ENCODE assay signal across 8 cellular contexts in the genomic region with DNA sequence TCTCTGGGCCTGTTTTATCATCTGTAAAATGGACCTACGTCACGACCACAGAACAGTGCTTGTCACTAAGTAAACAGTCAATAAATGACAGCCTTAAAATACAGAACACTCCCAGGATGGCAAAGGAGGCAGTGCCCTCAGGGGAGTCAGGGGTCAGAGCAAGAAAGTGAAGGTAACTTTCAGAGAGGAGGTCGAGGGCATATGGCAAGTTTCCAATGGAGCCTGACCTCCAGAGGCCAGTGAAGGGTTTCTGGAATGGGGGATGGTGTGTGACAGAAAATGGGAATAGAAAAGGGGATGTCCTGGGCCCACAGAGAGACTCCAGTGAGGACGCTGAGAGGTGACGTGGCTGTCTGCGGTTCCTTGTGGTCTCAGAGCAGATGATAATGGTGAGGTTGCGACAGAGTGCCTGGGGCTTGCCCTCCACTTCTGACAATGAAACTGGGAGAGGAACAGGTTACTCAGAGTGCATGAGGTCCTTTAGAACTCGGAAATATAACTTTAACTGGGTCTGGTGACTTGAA.
DNase-seq lines count a peak whose midpoint lies in the region; ATAC-seq lines count a peak whose summit lies in the region.

No MANE protein-coding gene starts in this region.

- H3K4me3 ChIP-seq in effector memory CD4-positive, alpha-beta T cell (ENCODE audit: insufficient read depth, low read depth, low read length, poor library complexity, severe bottlenecking): no peak overlapping the region

- H3K4me1 ChIP-seq in effector memory CD4-positive, alpha-beta T cell (ENCODE audit: control insufficient read depth, insufficient read depth, low read length, poor library complexity, severe bottlenecking): no peaks in the 10 kb centered on the region

- DNase-seq in stimulated activated naive CD4-positive, alpha-beta T cell treated with Interleukin-2 at 50 U/mL for 16 hours (lab: John Stamatoyannopoulos, UW): peak; percentile 72
- DNase-seq in stimulated activated naive CD4-positive, alpha-beta T cell (lab: John Stamatoyannopoulos, UW): no peak
- DNase-seq in activated CD4-positive, CD25-positive, alpha-beta regulatory T cell treated with anti-CD3 and anti-CD28 coated beads, Interleukin-2, amount 50 U/mL, for 16 hours (ENCODE audit: low read depth, low spot score): peak; percentile 19
- DNase-seq in effector memory CD4-positive, alpha-beta T cell: peak; percentile 36 to 63 (median 55)
- peak; percentile 5 to 8 for DNase-seq in stimulated activated CD8-positive, alpha-beta memory T cell treated with anti-CD3 and anti-CD28 coated beads, Interleukin-7, amount 100 ng/mL, for 1 hour (ENCODE audit: low read depth in 2 of 2)
- DNase-seq in iPS-NIHi7 (ENCODE audit: extremely low spot score) (no peak), NAMALWA (ENCODE audit: low spot score) (no peak)

- H3K27ac ChIP-seq in effector memory CD4-positive, alpha-beta T cell (ENCODE audit: insufficient read depth, low read length, poor library complexity, severe bottlenecking): peak overlapping the region; percentile 13

- H3K36me3 ChIP-seq in effector memory CD4-positive, alpha-beta T cell (ENCODE audit: control insufficient read depth, insufficient read depth, low read length): no peaks in the 10 kb centered on the region

- ATAC-seq in HG03432 (IDR thresholded peaks at IDR 0.05; ENCODE audit: unreplicated experiment): peak; percentile 95

- no peaks in the 10 kb centered on the region for H3K9me3 ChIP-seq in effector memory CD4-positive, alpha-beta T cell (ENCODE audit: control insufficient read depth, low read length)

- H3K27me3 ChIP-seq in effector memory CD4-positive, alpha-beta T cell (replicated peaks; ENCODE audit: control insufficient read depth, insufficient read depth, low read length, poor library complexity, severe bottlenecking): no peaks in the 10 kb centered on the region

Comparison
In these comparisons a context has a peak if more than half of its experiments do, and no peak if none do; other contexts are left out.
1. DNase-seq: peak in stimulated activated naive CD4-positive, alpha-beta T cell treated with Interleukin-2 at 50 U/mL for 16 hours (single experiment), activated CD4-positive, CD25-positive, alpha-beta regulatory T cell treated with anti-CD3 and anti-CD28 coated beads, Interleukin-2, amount 50 U/mL, for 16 hours (single experiment), effector memory CD4-positive, alpha-beta T cell (3 of 3) and stimulated activated CD8-positive, alpha-beta memory T cell treated with anti-CD3 and anti-CD28 coated beads, Interleukin-7, amount 100 ng/mL, for 1 hour (2 of 2); none in stimulated activated naive CD4-positive, alpha-beta T cell (0 of 6), iPS-NIHi7 (single experiment) and NAMALWA (single experiment).